Comparison of ENCODE assay signal across 2 cellular contexts in the genomic region with DNA sequence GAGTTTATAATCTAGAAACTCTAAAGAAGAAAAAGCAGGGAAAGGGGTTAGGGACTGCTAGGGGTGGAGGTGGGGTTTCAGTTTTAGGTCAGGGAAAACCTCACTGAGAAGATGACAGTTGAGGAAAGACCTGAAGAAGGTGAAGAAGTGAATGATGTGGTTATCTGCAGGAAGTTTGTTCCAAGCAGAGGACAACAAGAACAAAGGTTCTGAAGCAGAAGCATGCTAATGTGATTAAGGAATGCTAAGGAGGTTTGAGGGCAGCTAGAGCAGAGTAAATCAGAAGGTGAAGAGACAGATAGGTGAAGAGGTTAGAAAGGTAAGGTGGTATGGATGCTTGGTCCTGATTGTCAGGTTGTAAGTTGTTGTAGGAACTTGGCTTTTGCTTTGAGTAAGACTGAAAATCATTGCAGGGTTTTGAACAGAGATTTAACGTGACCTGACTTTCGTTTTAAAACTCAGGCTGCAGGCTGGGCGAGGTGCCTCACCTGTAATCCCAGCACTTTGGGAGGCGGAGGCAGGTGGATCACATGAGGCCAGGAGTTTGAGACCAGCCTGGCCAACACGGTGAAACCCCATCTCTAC.
TF ChIP-seq lines count a peak whose summit lies in the region.

No MANE protein-coding gene starts in this region.

TF ChIP-seq in GM12891, 5 proteins besides CTCF, POLR2A, EP300 and RAD21 (continued from another document):
- no peak for TF ChIP-seq TAF1 (IDR thresholded peaks at IDR 0.05; ENCODE audit: low read depth, low read length)

TF ChIP-seq in IMR-90, 13 proteins besides CTCF, POLR2A, EP300 and RAD21 (continued from another document):
- no peak for TF ChIP-seq FOS (IDR thresholded peaks at IDR 0.05; ENCODE audit: low read depth, low read length)
- no peak for TF ChIP-seq MXI1 (IDR thresholded peaks at IDR 0.05; ENCODE audit: borderline replicate concordance, low read depth, low read length)
- TF ChIP-seq SMC3 (IDR thresholded peaks at IDR 0.05; ENCODE audit: low read depth, low read length), result no peak
- no peak for TF ChIP-seq BHLHE40 (IDR thresholded peaks at IDR 0.05; ENCODE audit: low read depth, low read length)
- TF ChIP-seq USF2 (IDR thresholded peaks at IDR 0.05; ENCODE audit: low read depth, low read length), result no peak
- no peak for TF ChIP-seq NFE2L2 (IDR thresholded peaks at IDR 0.05; ENCODE audit: low read depth, low read length)
- TF ChIP-seq RFX5 (IDR thresholded peaks at IDR 0.05; ENCODE audit: low read depth, low read length), result no peak
- TF ChIP-seq CHD1 (IDR thresholded peaks at IDR 0.05; ENCODE audit: low read depth, low read length), result no peak
- TF ChIP-seq, protein P1, sequence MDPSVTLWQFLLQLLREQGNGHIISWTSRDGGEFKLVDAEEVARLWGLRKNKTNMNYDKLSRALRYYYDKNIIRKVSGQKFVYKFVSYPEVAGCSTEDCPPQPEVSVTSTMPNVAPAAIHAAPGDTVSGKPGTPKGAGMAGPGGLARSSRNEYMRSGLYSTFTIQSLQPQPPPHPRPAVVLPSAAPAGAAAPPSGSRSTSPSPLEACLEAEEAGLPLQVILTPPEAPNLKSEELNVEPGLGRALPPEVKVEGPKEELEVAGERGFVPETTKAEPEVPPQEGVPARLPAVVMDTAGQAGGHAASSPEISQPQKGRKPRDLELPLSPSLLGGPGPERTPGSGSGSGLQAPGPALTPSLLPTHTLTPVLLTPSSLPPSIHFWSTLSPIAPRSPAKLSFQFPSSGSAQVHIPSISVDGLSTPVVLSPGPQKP (IDR thresholded peaks at IDR 0.05; ENCODE audit: borderline replicate concordance, low read depth, low read length), result no peak
- TF ChIP-seq MAFK (IDR thresholded peaks at IDR 0.05; ENCODE audit: low read depth, low read length), result no peak
